Comparison of ENCODE assay signal across 1 cellular context in the genomic region with DNA sequence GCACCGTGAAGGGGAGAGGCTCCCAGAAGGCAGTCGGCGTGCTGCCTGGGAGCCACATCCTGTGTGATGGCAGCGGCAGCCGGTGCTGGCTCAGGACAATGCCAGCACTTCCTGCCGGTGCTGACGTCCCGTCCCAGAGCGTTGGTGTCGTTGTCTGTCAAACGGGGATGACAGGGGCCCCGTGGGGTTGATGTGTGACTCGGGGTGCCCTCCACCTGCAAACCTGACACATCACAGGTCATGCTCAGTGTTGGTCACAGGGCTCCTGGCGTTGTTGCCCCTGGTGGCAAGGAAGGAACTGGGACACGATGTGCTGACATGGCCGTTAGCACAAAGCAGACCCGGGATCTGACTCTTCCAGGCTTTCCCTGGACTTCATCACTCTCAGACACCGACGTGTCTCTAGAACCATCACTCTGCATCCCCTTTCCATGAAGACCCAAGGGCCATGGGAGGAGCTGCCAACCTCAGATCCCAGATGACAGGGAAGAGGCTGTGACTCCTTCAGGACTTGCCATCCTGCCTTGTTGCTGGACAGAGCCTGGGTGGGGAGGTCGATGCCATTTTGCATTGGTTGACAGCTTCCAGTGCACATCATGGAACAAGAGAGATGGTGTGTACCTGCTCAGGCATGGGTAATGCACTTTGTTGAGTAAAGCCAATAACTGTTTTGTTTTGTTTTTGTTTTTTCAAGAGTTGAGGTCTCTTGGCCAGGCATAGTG.
TF ChIP-seq lines count a peak whose summit lies in the region.

No MANE protein-coding gene starts in this region.

TF ChIP-seq in IMR-90, 13 proteins besides CTCF, POLR2A, EP300 and RAD21:
- TF ChIP-seq, protein P1, sequence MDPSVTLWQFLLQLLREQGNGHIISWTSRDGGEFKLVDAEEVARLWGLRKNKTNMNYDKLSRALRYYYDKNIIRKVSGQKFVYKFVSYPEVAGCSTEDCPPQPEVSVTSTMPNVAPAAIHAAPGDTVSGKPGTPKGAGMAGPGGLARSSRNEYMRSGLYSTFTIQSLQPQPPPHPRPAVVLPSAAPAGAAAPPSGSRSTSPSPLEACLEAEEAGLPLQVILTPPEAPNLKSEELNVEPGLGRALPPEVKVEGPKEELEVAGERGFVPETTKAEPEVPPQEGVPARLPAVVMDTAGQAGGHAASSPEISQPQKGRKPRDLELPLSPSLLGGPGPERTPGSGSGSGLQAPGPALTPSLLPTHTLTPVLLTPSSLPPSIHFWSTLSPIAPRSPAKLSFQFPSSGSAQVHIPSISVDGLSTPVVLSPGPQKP (IDR thresholded peaks at IDR 0.05; ENCODE audit: borderline replicate concordance, low read depth, low read length) = no peak
- TF ChIP-seq RFX5 (IDR thresholded peaks at IDR 0.05; ENCODE audit: low read depth, low read length) (no peak), CEBPB (IDR thresholded peaks at IDR 0.05; ENCODE audit: low read depth, low read length) (no peak), SMC3 (IDR thresholded peaks at IDR 0.05; ENCODE audit: low read depth, low read length) (no peak), MAZ (IDR thresholded peaks at IDR 0.05; ENCODE audit: borderline replicate concordance, low read depth, low read length) (no peak), CHD1 (IDR thresholded peaks at IDR 0.05; ENCODE audit: low read depth, low read length) (no peak), MAFK (IDR thresholded peaks at IDR 0.05; ENCODE audit: low read depth, low read length) (no peak), RCOR1 (IDR thresholded peaks at IDR 0.05; ENCODE audit: insufficient replicate concordance, low read length) (no peak), NFE2L2 (IDR thresholded peaks at IDR 0.05; ENCODE audit: low read depth, low read length) (no peak), BHLHE40 (IDR thresholded peaks at IDR 0.05; ENCODE audit: low read depth, low read length) (no peak), FOS (IDR thresholded peaks at IDR 0.05; ENCODE audit: low read depth, low read length) (no peak), MXI1 (IDR thresholded peaks at IDR 0.05; ENCODE audit: borderline replicate concordance, low read depth, low read length) (no peak)
- TF ChIP-seq, protein P2, sequence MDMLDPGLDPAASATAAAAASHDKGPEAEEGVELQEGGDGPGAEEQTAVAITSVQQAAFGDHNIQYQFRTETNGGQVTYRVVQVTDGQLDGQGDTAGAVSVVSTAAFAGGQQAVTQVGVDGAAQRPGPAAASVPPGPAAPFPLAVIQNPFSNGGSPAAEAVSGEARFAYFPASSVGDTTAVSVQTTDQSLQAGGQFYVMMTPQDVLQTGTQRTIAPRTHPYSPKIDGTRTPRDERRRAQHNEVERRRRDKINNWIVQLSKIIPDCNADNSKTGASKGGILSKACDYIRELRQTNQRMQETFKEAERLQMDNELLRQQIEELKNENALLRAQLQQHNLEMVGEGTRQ (IDR thresholded peaks at IDR 0.05; ENCODE audit: low read depth, low read length) = no peak
